10 cellular contexts compared by ENCODE assay signal in genomic region chr20:37524859-37525708, GRCh38. TPM values are rescaled to one million over a fixed set of nuclear protein-coding genes. Genes with fewer than 3 reads are reported as not detected.
DNase-seq lines count a peak whose midpoint lies in the region; ATAC-seq, FAIRE-seq and TF ChIP-seq lines count a peak whose summit lies in the region.
"Had no signal": no experiment of that assay in that cellular context is flagged by ENCODE, and none has a peak within 500 bp of the region (broad histone marks: within the 10 kb centered on the region; RNA-seq: fewer than 3 reads in every experiment).

No MANE protein-coding gene starts in this region.

- no peak for TF ChIP-seq CTCF in A549 (IDR thresholded peaks at IDR 0.05)
- no peak for TF ChIP-seq CTCF in H9 (conservative IDR thresholded peaks at IDR 0.05)

- TF ChIP-seq POLR2A in A549 (IDR thresholded peaks at IDR 0.05; ENCODE audit: low read length) = no peak

- H3K23me2 ChIP-seq in H9 (ENCODE audit: insufficient read length, low read depth, low read length, poor library complexity, severe bottlenecking) = peaks cover 24% of the 10 kb centered on the region

- H3K4me2 ChIP-seq in A549 = peak overlapping the region; percentile 84; the same call in 2 of the 3 replicates
- H3K4me2 ChIP-seq in H9 (ENCODE audit: insufficient read depth, insufficient read length, low read length) = no peak overlapping the region

- POLR2A ChIA-PET in A549 (lab: Yijun Ruan, JAX) (no interaction called here), HEK293T (lab: Yijun Ruan, JAX) (no interaction called here)

- H3K4me1 ChIP-seq in A549 (peaks cover 33% of the 10 kb centered on the region), H9 (ENCODE audit: insufficient read depth, low read length) (peaks cover 11% of the 10 kb centered on the region; the same call in 1 of the 2 replicates), mesodermal cell (ENCODE audit: control insufficient read depth, insufficient read depth, low read length, poor library complexity, severe bottlenecking) (peaks cover 22% of the 10 kb centered on the region)

- H3T11ph ChIP-seq in H9 (ENCODE audit: low read length) = no peak overlapping the region

- no peaks in the 10 kb centered on the region for H3K27me3 ChIP-seq in H9 (ENCODE audit: insufficient read depth, low read length)

- DNase-seq in A549 (ENCODE audit: low read depth in 1 of 2, low spot score in 1 of 2) (no peak), H9 (no peak), SW 1271 (lab: John Stamatoyannopoulos, UW) (no peak), T-helper 9 cell (no peak), HEK293T (ENCODE audit: extremely low spot score) (no peak), cortex of kidney (lab: John Stamatoyannopoulos, UW) (no peak)
- DNase-seq in activated naive CD4-positive, alpha-beta T cell treated with anti-CD3 and anti-CD28 coated beads, Interleukin-2, amount 10 ng/mL, durations not matched to agents 7 days and 5 days = peak; percentile 26

- H3K9me3 Mint-ChIP-seq in H9 = peaks cover 5 to 8% of the 10 kb centered on the region in 2 experiments; a peak in 3 of 5 replicates
- H3K9me3 Mint-ChIP-seq in activated naive CD4-positive, alpha-beta T cell treated with anti-CD3 and anti-CD28 coated beads, Interleukin-2, amount 10 ng/mL, durations not matched to agents 7 days and 5 days = no peaks in the 10 kb centered on the region
- H3K9me3 Mint-ChIP-seq: dendritic cell treated with granulocyte-macrophage colony-stimulating factor and Interleukin-4, amounts not matched to agents 40 ng/mL and 50 ng/mL, for 4 days had no signal

- no peak overlapping the region for H4K5ac ChIP-seq in H9 (ENCODE audit: insufficient read length, low read depth, low read length)

- H2BK5ac ChIP-seq in H9 (ENCODE audit: insufficient read length, low read length) = no peak overlapping the region

- no peak overlapping the region for H2BK15ac ChIP-seq in H9 (ENCODE audit: low read depth, low read length)

- peaks cover 47% of the 10 kb centered on the region for H3K36me3 ChIP-seq in mesodermal cell (ENCODE audit: control insufficient read depth, insufficient read depth, low read length)

- peaks cover 21 to 37% (median 33%) of the 10 kb centered on the region in 3 experiments for H3K36me3 Mint-ChIP-seq in H9 (ENCODE audit: insufficient read depth in 1 of 3, low read depth in 3 of 3)
- H3K36me3 Mint-ChIP-seq in activated naive CD4-positive, alpha-beta T cell treated with anti-CD3 and anti-CD28 coated beads, Interleukin-2, amount 10 ng/mL, durations not matched to agents 7 days and 5 days = peaks cover 9% of the 10 kb centered on the region

- CTCF ChIA-PET in A549 (lab: Yijun Ruan, JAX) = interaction anchor here (1.5 to 1.8 kb wide), 2 partner anchors 9 to 243 kb away, joined by 3 to 8 read pairs; no protein-coding TSS in a partner anchor
- CTCF ChIA-PET in activated naive CD4-positive, alpha-beta T cell treated with anti-CD3 and anti-CD28 coated beads, Interleukin-2, amount 10 ng/mL, durations not matched to agents 7 days and 5 days (lab: Charles Lee) = no interaction called here
- CTCF ChIA-PET in HEK293T (lab: Yijun Ruan, JAX) = interaction anchor here (0.6 to 0.9 kb wide), 2 partner anchors 9 to 256 kb away, joined by 3 read pairs; no protein-coding TSS in a partner anchor

- no peak overlapping the region for H3K23ac ChIP-seq in H9 (ENCODE audit: insufficient read length, low read depth, low read length)

- H3K27me3 Mint-ChIP-seq in H9 (ENCODE audit: low read depth) = peaks cover 1% of the 10 kb centered on the region; the same call in 1 of the 2 replicates
- H3K27me3 Mint-ChIP-seq in activated naive CD4-positive, alpha-beta T cell treated with anti-CD3 and anti-CD28 coated beads, Interleukin-2, amount 10 ng/mL, durations not matched to agents 7 days and 5 days = peaks cover 17% of the 10 kb centered on the region

- no peak overlapping the region for H4K8ac ChIP-seq in H9 (replicated peaks; ENCODE audit: insufficient read length, low read depth, low read length)

- H3K79me1 ChIP-seq in H9 (ENCODE audit: insufficient read depth, low read depth, low read length, poor library complexity, severe bottlenecking) = peaks cover 16% of the 10 kb centered on the region

- no peak for TF ChIP-seq EP300 in A549 (IDR thresholded peaks at IDR 0.05)

- no peak overlapping the region for H3K56ac ChIP-seq in H9 (ENCODE audit: insufficient read length, low read depth, low read length)

- no peak overlapping the region for H3K18ac ChIP-seq in H9 (ENCODE audit: insufficient read length, low read depth, low read length)

- no peak overlapping the region for H4K91ac ChIP-seq in H9 (ENCODE audit: insufficient read length, low read depth, low read length)

- no peak for TF ChIP-seq RAD21 in A549 (conservative IDR thresholded peaks at IDR 0.05 in 1 of 2, IDR thresholded peaks at IDR 0.05 in 1 of 2)

- no peak for ATAC-seq in A549

- H4K20me1 ChIP-seq in H9 (ENCODE audit: control insufficient read depth, insufficient read depth, insufficient read length) = no peaks in the 10 kb centered on the region

- H3K4ac ChIP-seq in H9 (ENCODE audit: low read depth, low read length) = no peak overlapping the region

- H3K9me3 ChIP-seq in A549 (no peaks in the 10 kb centered on the region), H9 (ENCODE audit: control insufficient read depth, low read depth, low read length) (no peaks in the 10 kb centered on the region), mesodermal cell (ENCODE audit: control insufficient read depth, low read length) (peaks cover 3% of the 10 kb centered on the region)

- no peak overlapping the region for H2BK12ac ChIP-seq in H9 (ENCODE audit: insufficient read length, low read depth, low read length)

- H2AK5ac ChIP-seq in H9 (ENCODE audit: insufficient read length, low read length) = peak overlapping the region; percentile 42

- FAIRE-seq in A549 (lab: Jason Lieb, UNC) = no peak

- WGBS in A549 (ENCODE audit: missing lambda C conversion rate) = 67% methylated on average over 6 of the region's 6 CpGs
- WGBS in H9 (ENCODE audit: extremely low coverage, insufficient read length, low lambda C conversion rate) = no CpG with 5 or more reads among the region's 6 CpGs
- 72 to 87% methylated on average over 4 to 6 of the region's 6 CpGs for WGBS in mesodermal cell (ENCODE audit: insufficient coverage in 2 of 2), 2 experiments

- peak overlapping the region in 1 of 2 experiments; percentile 96; a peak in 3 of 5 replicates for H3K4me3 Mint-ChIP-seq in H9
- H3K4me3 Mint-ChIP-seq in activated naive CD4-positive, alpha-beta T cell treated with anti-CD3 and anti-CD28 coated beads, Interleukin-2, amount 10 ng/mL, durations not matched to agents 7 days and 5 days = no peak overlapping the region

- peak overlapping the region in 1 of 3 experiments; percentile 77; a peak in 2 of 7 replicates for H3K27ac Mint-ChIP-seq in H9
- peak overlapping the region; percentile 59 for H3K27ac Mint-ChIP-seq in activated naive CD4-positive, alpha-beta T cell treated with anti-CD3 and anti-CD28 coated beads, Interleukin-2, amount 10 ng/mL, durations not matched to agents 7 days and 5 days

- no peak overlapping the region for H3K27ac ChIP-seq in A549
- H3K27ac ChIP-seq in H9 (ENCODE audit: insufficient read length, low read depth, low read length) = no peak overlapping the region
- no peak overlapping the region for H3K27ac ChIP-seq in mesodermal cell (ENCODE audit: low read depth, low read length, severe bottlenecking)

- no peak overlapping the region for H3K9ac ChIP-seq in H9 (ENCODE audit: extremely low read depth, insufficient read length, low read length)

- H3K79me2 ChIP-seq in H9 (ENCODE audit: insufficient read depth, low read length) = peaks cover 33% of the 10 kb centered on the region; the same call in 1 of the 2 replicates

- H3K4me1 Mint-ChIP-seq in H9 = peaks cover 60 to 67% of the 10 kb centered on the region in 2 experiments
- peaks cover 48% of the 10 kb centered on the region for H3K4me1 Mint-ChIP-seq in activated naive CD4-positive, alpha-beta T cell treated with anti-CD3 and anti-CD28 coated beads, Interleukin-2, amount 10 ng/mL, durations not matched to agents 7 days and 5 days

- no peak overlapping the region for H2BK120ac ChIP-seq in H9 (ENCODE audit: low read depth, low read length, poor library complexity, severe bottlenecking)

- no peak overlapping the region for H2BK20ac ChIP-seq in H9 (ENCODE audit: low read depth, low read length, poor library complexity, severe bottlenecking)

- H3K14ac ChIP-seq in H9 (ENCODE audit: insufficient read depth, low read length) = no peak overlapping the region; the same call in 1 of the 2 replicates

- H3K4me3 ChIP-seq in A549 (no peak overlapping the region), mesodermal cell (ENCODE audit: extremely low read depth, insufficient read depth, low read length, poor library complexity, severe bottlenecking) (peak overlapping the region; percentile 97)

- H2AFZ ChIP-seq in H9 (ENCODE audit: low read length) = no peak overlapping the region

TF ChIP-seq in A549, 52 proteins besides CTCF, POLR2A, EP300 and RAD21 (continues in another document):
- TF ChIP-seq CHD2 (IDR thresholded peaks at IDR 0.05; ENCODE audit: low read length, partially characterized antibody) (no peak), BHLHE40 (IDR thresholded peaks at IDR 0.05; ENCODE audit: low read depth, low read length) (no peak), ZC3H11A (IDR thresholded peaks at IDR 0.05) (no peak), CBX2 (IDR thresholded peaks at IDR 0.05; ENCODE audit: borderline replicate concordance, low read depth) (no peak)

TF ChIP-seq in HEK293T, 16 proteins besides CTCF, POLR2A, EP300 and RAD21 (continues in another document):
- TF ChIP-seq TARDBP (IDR thresholded peaks at IDR 0.05) (no peak), FOXK2 (IDR thresholded peaks at IDR 0.05) (no peak), SUZ12 (IDR thresholded peaks at IDR 0.05) (no peak), SP1 (IDR thresholded peaks at IDR 0.05) (no peak), FOXM1 (IDR thresholded peaks at IDR 0.05; ENCODE audit: borderline replicate concordance) (no peak), BHLHE40 (IDR thresholded peaks at IDR 0.05; ENCODE audit: borderline replicate concordance) (no peak)

RNA-seq across cellular contexts. Expression of gene BLCAP, which starts 2.6 kb away (rescaled TPM):
- polyA plus RNA-seq in A549 (2011; rRNA removed) (48.3 and 49.0 TPM in 2 replicates), A549 (2017; fragmentation: RNase III; extraction: RNeasy Plus Mini Kit Qiagen cat#74134 plus additional on column Dnase treatment) (30.3 to 31.5 TPM (median 30.7 TPM) in 3 replicates)
- 38.7 and 49.6 TPM in 2 replicates for polyA plus RNA-seq in A549 (2012; cell fraction: cytosol; rRNA removed)
- polyA plus RNA-seq in A549 (2012; cell fraction: nucleus; rRNA removed) = 40.4 and 41.5 TPM in 2 replicates
- 43.4 and 43.9 TPM in 2 replicates for polyA minus RNA-seq in A549 (2011; rRNA and poly(A)+ RNA removed)
- 47.7 and 54.3 TPM in 2 replicates for total RNA-seq in H9 (2021)
- 52.8 TPM for polyA plus RNA-seq in mesodermal cell (2013, experiment 1 of 2)
- polyA plus RNA-seq in mesodermal cell (2013, experiment 2 of 2) = 45.0 TPM

RNA-seq across cellular contexts. Expression of gene NNAT, which starts 4.0 kb away (rescaled TPM):
- not detected in 2 replicates for polyA plus RNA-seq in A549 (2011; rRNA removed)
- polyA plus RNA-seq in A549 (2012; cell fraction: cytosol; rRNA removed) = not detected in 2 replicates
- polyA plus RNA-seq in A549 (2012; cell fraction: nucleus; rRNA removed) = not detected in 2 replicates
- not detected in 3 replicates for polyA plus RNA-seq in A549 (2017; fragmentation: RNase III; extraction: RNeasy Plus Mini Kit Qiagen cat#74134 plus additional on column Dnase treatment)
- not detected in 2 replicates for polyA minus RNA-seq in A549 (2011; rRNA and poly(A)+ RNA removed)
- 42.5 and 43.1 TPM in 2 replicates for total RNA-seq in H9 (2021)
- 83.6 TPM for polyA plus RNA-seq in mesodermal cell (2013, experiment 1 of 2)
- polyA plus RNA-seq in mesodermal cell (2013, experiment 2 of 2) = 87.7 TPM
- total RNA-seq: NCI-H460 had no signal
